In the genomic region with DNA sequence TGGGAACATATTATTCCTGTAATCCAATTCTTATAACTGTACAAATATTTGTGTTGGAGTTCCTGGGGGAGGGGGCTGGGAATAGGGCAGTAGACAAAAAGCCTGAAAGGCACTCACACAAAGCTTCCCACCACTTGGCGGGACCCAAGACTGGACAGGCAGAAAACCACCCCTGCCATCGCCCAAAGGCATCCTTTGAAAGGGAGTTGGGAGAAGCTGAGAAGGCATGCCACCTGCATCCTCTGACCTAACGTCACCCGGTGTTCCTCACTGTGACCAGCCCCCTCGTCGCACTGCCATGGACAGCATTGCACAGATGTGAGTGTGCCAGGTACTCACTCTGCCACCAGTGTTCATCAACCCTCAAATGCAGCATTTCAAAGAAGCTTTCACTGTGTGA, we compare ENCODE assay signal across 28 cellular contexts.
"Had no signal": no experiment of that assay in that cellular context is flagged by ENCODE, and none has a peak within 500 bp of the region (broad histone marks: within the 10 kb centered on the region; RNA-seq: fewer than 3 reads in every experiment).

No MANE protein-coding gene starts in this region.

- H3K4me1 Mint-ChIP-seq: activated CD8-positive, alpha-beta memory T cell treated with anti-CD3 and anti-CD28 coated beads, Interleukin-2, amount 10 ng/mL, durations not matched to agents 7 days and 5 days; activated T-helper 17 cell treated with anti-CD3 and anti-CD28 coated beads, Interleukin-2, amount 50 U/mL, for 72 hours had no signal

- H3K9me3 Mint-ChIP-seq: activated naive CD4-positive, alpha-beta T cell treated with anti-CD3 and anti-CD28 coated beads for 36 hours; activated T-cell treated with anti-CD3 and anti-CD28 coated beads, Interleukin-2, amount 50 U/mL, for 4 hours; activated T-helper 17 cell treated with anti-CD3 and anti-CD28 coated beads, Interleukin-2, amount 50 U/mL, for 72 hours; IgD-negative memory B cell; T-helper 2 cell treated with Interferon-gamma antibody and Interleukin-4, amounts not matched to agents 5 μg/mL and 100 μg/mL, for 36 hours had no signal

- FAIRE-seq: astrocyte, RCC 7860 had no signal

- H3K27me3 ChIP-seq: cardiac muscle cell had no signal

- H3K36me3 ChIP-seq: cardiac muscle cell, SJSA1 had no signal

- ATAC-seq: activated CD4-positive, CD25-positive, alpha-beta regulatory T cell treated with anti-CD3 and anti-CD28 coated beads, Interleukin-2, amount 50 U/mL, for 24 hours; activated CD8-positive, alpha-beta memory T cell treated with anti-CD3 and anti-CD28 coated beads, Interleukin-2, amount 10 ng/mL, durations not matched to agents 7 days and 5 days; activated CD8-positive, alpha-beta T cell treated with anti-CD3 and anti-CD28 coated beads, Interleukin-2, amount 10 ng/mL, durations not matched to agents 7 days and 5 days; activated T-cell treated with anti-CD3 and anti-CD28 coated beads, Interleukin-2, amount 50 U/mL, for 4 hours; activated T-helper 17 cell treated with anti-CD3 and anti-CD28 coated beads, Interleukin-2, amount 50 U/mL, for 72 hours; PC-3; SK-N-SH treated with all-trans-retinoic acid at 6 μM for 48 hours had no signal

- H3K36me3 Mint-ChIP-seq: activated CD8-positive, alpha-beta memory T cell treated with anti-CD3 and anti-CD28 coated beads, Interleukin-2, amount 10 ng/mL, durations not matched to agents 7 days and 5 days; activated naive CD8-positive, alpha-beta T cell; brain; IgD-negative memory B cell had no signal

- H3K27ac Mint-ChIP-seq: activated CD8-positive, alpha-beta memory T cell treated with anti-CD3 and anti-CD28 coated beads, Interleukin-2, amount 10 ng/mL, durations not matched to agents 7 days and 5 days; activated CD8-positive, alpha-beta T cell treated with anti-CD3 and anti-CD28 coated beads, Interleukin-2, amount 10 ng/mL, durations not matched to agents 7 days and 5 days; activated naive CD4-positive, alpha-beta T cell treated with anti-CD3 and anti-CD28 coated beads for 36 hours; activated naive CD8-positive, alpha-beta T cell; activated T-helper 17 cell treated with anti-CD3 and anti-CD28 coated beads, Interleukin-2, amount 50 U/mL, for 72 hours; IgD-negative memory B cell; T-helper 2 cell treated with Interferon-gamma antibody and Interleukin-4, amounts not matched to agents 5 μg/mL and 100 μg/mL, for 36 hours had no signal

- H3K9me3 ChIP-seq: SJSA1 had no signal

- H3K4me1 ChIP-seq: SJSA1 had no signal

- DNase-seq: activated CD4-positive, alpha-beta T cell treated with anti-CD3 and anti-CD28 coated beads for 48 hours; activated CD4-positive, alpha-beta T cell treated with anti-CD3 and anti-CD28 coated beads, Interleukin-2, amount 50 U/mL, for 4 hours; activated CD8-positive, alpha-beta memory T cell treated with anti-CD3 and anti-CD28 coated beads, Interleukin-2, amount 10 ng/mL, durations not matched to agents 7 days and 5 days; activated CD8-positive, alpha-beta T cell treated with anti-CD3 and anti-CD28 coated beads, Interleukin-2, amount 10 ng/mL, durations not matched to agents 7 days and 5 days; activated gamma-delta T cell; activated naive CD4-positive, alpha-beta T cell treated with anti-CD3 and anti-CD28 coated beads for 36 hours; activated T-cell treated with anti-CD3 and anti-CD28 coated beads, Interleukin-2, amount 50 U/mL, for 4 hours; amygdala; KG1; NCI-H1092; NCI-H1417 treated with DMSO at 0.1 percent for 48 hours; NCI-H1694 treated with DMSO at 0.1 percent for 48 hours; NCI-H2029 treated with DMSO at 0.1 percent for 48 hours; NCI-H524; PC-3; SHP77; SW 1271 had no signal

- H3K27ac ChIP-seq: cardiac muscle cell, SJSA1 had no signal

- H3K4me3 Mint-ChIP-seq: activated CD8-positive, alpha-beta memory T cell treated with anti-CD3 and anti-CD28 coated beads, Interleukin-2, amount 10 ng/mL, durations not matched to agents 7 days and 5 days; activated CD8-positive, alpha-beta T cell treated with anti-CD3 and anti-CD28 coated beads, Interleukin-2, amount 10 ng/mL, durations not matched to agents 7 days and 5 days; activated naive CD4-positive, alpha-beta T cell treated with anti-CD3 and anti-CD28 coated beads for 36 hours; activated naive CD8-positive, alpha-beta T cell; activated T-cell treated with anti-CD3 and anti-CD28 coated beads, Interleukin-2, amount 50 U/mL, for 4 hours; activated T-helper 17 cell treated with anti-CD3 and anti-CD28 coated beads, Interleukin-2, amount 50 U/mL, for 72 hours; brain; IgD-negative memory B cell; T-helper 2 cell treated with Interferon-gamma antibody and Interleukin-4, amounts not matched to agents 5 μg/mL and 100 μg/mL, for 36 hours had no signal

- H3K27me3 Mint-ChIP-seq: activated naive CD8-positive, alpha-beta T cell; IgD-negative memory B cell had no signal

- H3K4me3 ChIP-seq: cardiac muscle cell, SJSA1 had no signal
